ENCODE assay signal across 11 cellular contexts in the genomic region with DNA sequence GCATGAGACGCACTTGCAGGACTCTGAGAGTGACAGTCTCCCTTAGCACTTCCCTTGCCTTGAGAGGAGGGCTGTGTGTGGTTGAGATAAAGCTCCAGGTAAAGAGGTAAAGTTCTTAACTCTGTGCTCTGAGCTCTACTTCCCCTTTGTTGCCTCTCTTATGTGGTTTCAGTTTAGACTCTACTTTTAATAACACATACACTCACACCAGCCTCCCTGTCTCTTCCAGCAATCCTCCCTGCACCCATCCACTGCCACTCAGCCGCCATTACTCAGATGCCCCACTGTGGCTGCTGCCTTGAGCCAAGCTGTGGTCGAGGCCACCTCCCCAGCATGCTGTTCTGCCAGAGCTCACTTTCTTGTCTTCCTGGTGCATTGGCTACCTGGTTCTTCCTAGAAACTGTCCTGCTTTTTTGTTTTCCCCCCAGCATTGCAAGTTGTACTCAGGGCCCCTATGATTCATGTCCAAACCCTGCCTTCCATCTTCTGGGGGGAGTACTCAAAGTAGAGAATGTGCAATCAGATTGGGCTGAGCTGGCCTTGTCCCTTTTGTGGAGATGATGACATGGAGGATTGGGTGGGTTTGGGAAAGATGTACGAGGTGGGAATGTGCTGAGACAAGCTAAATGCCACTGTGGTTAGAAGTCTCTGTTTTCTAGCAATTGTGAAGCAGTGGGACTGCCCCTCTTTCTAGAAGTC.
DNase-seq lines count a peak whose midpoint lies in the region; ATAC-seq and TF ChIP-seq lines count a peak whose summit lies in the region.
"Had no signal": no experiment of that assay in that cellular context is flagged by ENCODE, and none has a peak within 500 bp of the region (broad histone marks: within the 10 kb centered on the region; RNA-seq: fewer than 3 reads in every experiment).

No MANE protein-coding gene starts in this region.

- no peaks in the 10 kb centered on the region for H3K27me3 ChIP-seq in CD8-positive, alpha-beta T cell (ENCODE audit: insufficient read depth, low read length)
- H3K27me3 ChIP-seq: BLaER1 had no signal

- POLR2A ChIA-PET in CD8-positive, alpha-beta T cell (lab: Charles Lee): interaction anchor here (0.8 to 3.4 kb wide), 11 partner anchors 13 to 288 kb away, joined by 3 to 19 read pairs (median 7); partner anchors contain the start of gene CCND2

- H3K36me3 ChIP-seq in CD8-positive, alpha-beta T cell (ENCODE audit: insufficient read depth, low read length): no peaks in the 10 kb centered on the region
- H3K36me3 ChIP-seq: BLaER1 had no signal

- intact Hi-C loops in CD8-positive, alpha-beta T cell (cut with DNase I, micrococcal nuclease): loop anchor here in 1 of 2 experiments (2.0 kb wide), 1 partner anchor 26 kb away; no protein-coding TSS in a partner anchor
- intact Hi-C loops in head of caudate nucleus (cut with DNase I): no loop called here

- ATAC-seq in CD8-positive, alpha-beta T cell: peak; percentile 89
- peak; percentile 81 for ATAC-seq in GM21423 (IDR thresholded peaks at IDR 0.05; ENCODE audit: unreplicated experiment)
- ATAC-seq in GM18861 (IDR thresholded peaks at IDR 0.05; ENCODE audit: unreplicated experiment): no peak

- CTCF ChIA-PET in CD8-positive, alpha-beta T cell (lab: Charles Lee): interaction anchor here (0.7 to 18.8 kb wide), 16 partner anchors 10 to 289 kb away, joined by 3 to 226 read pairs (median 4); no protein-coding TSS in a partner anchor

- peaks cover 29% of the 10 kb centered on the region for H3K4me1 ChIP-seq in CD8-positive, alpha-beta T cell (ENCODE audit: insufficient read depth, low read length)
- H3K4me1 ChIP-seq: BLaER1 had no signal

- no peak for TF ChIP-seq CTCF in CD8-positive, alpha-beta T cell (IDR thresholded peaks at IDR 0.05)

- H3K4me1 Mint-ChIP-seq in CD8-positive, alpha-beta T cell (ENCODE audit: low read depth): peaks cover 30% of the 10 kb centered on the region
- peaks cover 15% of the 10 kb centered on the region for H3K4me1 Mint-ChIP-seq in T-helper 2 cell treated with Interferon-gamma antibody and Interleukin-4, amounts not matched to agents 5 μg/mL and 100 μg/mL, for 36 hours (ENCODE audit: low read depth)

- peak overlapping the region; percentile 2 for H3K4me3 ChIP-seq in CD8-positive, alpha-beta T cell (ENCODE audit: low read depth, low read length)
- H3K4me3 ChIP-seq: BLaER1, PC-9 had no signal

- H3K9me3 ChIP-seq in CD8-positive, alpha-beta T cell (ENCODE audit: low read length): no peaks in the 10 kb centered on the region

- peak overlapping the region; percentile 5 for H3K27ac ChIP-seq in CD8-positive, alpha-beta T cell (ENCODE audit: low read depth, low read length)
- H3K27ac ChIP-seq: BLaER1, PC-9 had no signal

- H3K4me3 Mint-ChIP-seq in CD8-positive, alpha-beta T cell: peak overlapping the region; percentile 60
- H3K4me3 Mint-ChIP-seq in T-helper 2 cell treated with Interferon-gamma antibody and Interleukin-4, amounts not matched to agents 5 μg/mL and 100 μg/mL, for 36 hours: peak overlapping the region; percentile 20

- H3K27ac Mint-ChIP-seq in CD8-positive, alpha-beta T cell: peak overlapping the region; percentile 91
- peak overlapping the region; percentile 64 for H3K27ac Mint-ChIP-seq in T-helper 2 cell treated with Interferon-gamma antibody and Interleukin-4, amounts not matched to agents 5 μg/mL and 100 μg/mL, for 36 hours

- peak in 4 of 7 experiments; percentile 26 to 60 (median 30) for DNase-seq in CD8-positive, alpha-beta T cell
- peak; percentile 28 for DNase-seq in T-helper 2 cell treated with Interferon-gamma antibody and Interleukin-4, amounts not matched to agents 5 μg/mL and 100 μg/mL, for 36 hours (ENCODE audit: low spot score)
- peak; percentile 57 for DNase-seq in kidney glomerular epithelial cell (lab: John Stamatoyannopoulos, UW)
- DNase-seq in NCI-H510A treated with DMSO at 0.1 percent for 48 hours (lab: John Stamatoyannopoulos, UW): no peak
- no peak for DNase-seq in head of caudate nucleus
- no peak for DNase-seq in cerebellar cortex (ENCODE audit: low spot score)
- DNase-seq: NCI-H1048, PC-9 had no signal

- no peaks in the 10 kb centered on the region for H3K36me3 Mint-ChIP-seq in CD8-positive, alpha-beta T cell
- H3K36me3 Mint-ChIP-seq in T-helper 2 cell treated with Interferon-gamma antibody and Interleukin-4, amounts not matched to agents 5 μg/mL and 100 μg/mL, for 36 hours (ENCODE audit: low read depth): no peaks in the 10 kb centered on the region

- no peaks in the 10 kb centered on the region for H3K9me3 Mint-ChIP-seq in CD8-positive, alpha-beta T cell
- H3K9me3 Mint-ChIP-seq in T-helper 2 cell treated with Interferon-gamma antibody and Interleukin-4, amounts not matched to agents 5 μg/mL and 100 μg/mL, for 36 hours: no peaks in the 10 kb centered on the region

- H3K27me3 Mint-ChIP-seq in CD8-positive, alpha-beta T cell (ENCODE audit: low read depth): no peaks in the 10 kb centered on the region
- peaks cover 4% of the 10 kb centered on the region for H3K27me3 Mint-ChIP-seq in T-helper 2 cell treated with Interferon-gamma antibody and Interleukin-4, amounts not matched to agents 5 μg/mL and 100 μg/mL, for 36 hours (ENCODE audit: low read depth)

Comparison
In these comparisons a context has a peak if more than half of its experiments do, and no peak if none do; other contexts are left out.
1. DNase-seq: peak in CD8-positive, alpha-beta T cell (4 of 7), T-helper 2 cell treated with Interferon-gamma antibody and Interleukin-4, amounts not matched to agents 5 μg/mL and 100 μg/mL, for 36 hours (single experiment) and kidney glomerular epithelial cell (single experiment); none in NCI-H510A treated with DMSO at 0.1 percent for 48 hours (single experiment), head of caudate nucleus (0 of 42) and cerebellar cortex (single experiment).